ENCODE assay signal across 28 cellular contexts in the genomic region with DNA sequence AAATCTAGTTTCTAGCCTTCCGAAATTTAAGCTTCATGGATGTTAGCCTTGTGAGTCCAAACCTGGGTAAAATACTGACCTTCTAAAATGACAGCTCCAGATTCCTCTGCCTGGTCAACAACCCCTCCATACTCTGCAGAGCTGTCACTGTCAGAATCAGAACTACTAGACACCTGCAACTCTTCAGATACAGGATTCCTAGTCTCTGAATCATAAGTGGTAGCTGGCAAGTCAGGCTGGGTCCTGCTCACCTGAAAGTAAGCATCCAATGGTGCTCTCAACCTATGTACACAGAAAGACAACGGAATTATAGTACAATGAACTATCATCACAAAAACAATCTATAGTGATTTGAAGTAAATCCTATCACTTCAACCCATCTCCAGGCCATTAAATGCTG. TPM values are rescaled to one million over a fixed set of nuclear protein-coding genes. Genes with fewer than 3 reads are reported as not detected.
DNase-seq lines count a peak whose midpoint lies in the region; ATAC-seq and TF ChIP-seq lines count a peak whose summit lies in the region.
"Had no signal": no experiment of that assay in that cellular context is flagged by ENCODE, and none has a peak within 500 bp of the region (broad histone marks: within the 10 kb centered on the region; RNA-seq: fewer than 3 reads in every experiment).

No MANE protein-coding gene starts in this region.

- no peaks in the 10 kb centered on the region for H3K27me3 Mint-ChIP-seq in natural killer cell (ENCODE audit: low read depth in 2 of 2)
- H3K27me3 Mint-ChIP-seq in natural killer cell treated with Interleukin-12 subunit alpha and Interleukin-12 subunit beta and Interleukin-15 and Interleukin-18, amount 100 ng/mL, for 72 hours = no peaks in the 10 kb centered on the region
- no peaks in the 10 kb centered on the region for H3K27me3 Mint-ChIP-seq in T-cell
- H3K27me3 Mint-ChIP-seq: activated naive CD8-positive, alpha-beta T cell treated with anti-CD3 and anti-CD28 coated beads, Interleukin-2, amount 50 U/mL, for 24 hours; stimulated activated naive CD8-positive, alpha-beta T cell treated with anti-CD3 and anti-CD28 coated beads, Interleukin-15, Interleukin-2, amounts not matched to agents 100 ng/mL and 50 ng/mL, for 24 hours had no signal

- H3K4me1 Mint-ChIP-seq in natural killer cell (peaks cover 26 to 36% of the 10 kb centered on the region in 2 donors), T-cell (peaks cover 31 to 47% (median 41%) of the 10 kb centered on the region in 3 donors)
- peaks cover 19 to 21% of the 10 kb centered on the region in 2 donors for H3K4me1 Mint-ChIP-seq in natural killer cell treated with Interleukin-12 subunit alpha and Interleukin-12 subunit beta and Interleukin-15 and Interleukin-18, amount 100 ng/mL, for 72 hours (ENCODE audit: low read depth in 2 of 2)

- DNase-seq in natural killer cell (no peak), T-cell (no peak), islet precursor cell (peak; percentile 62), NCI-H226 (no peak), Right ventricle myocardium inferior (ENCODE audit: missing footprints) (no peak)
- DNase-seq in natural killer cell treated with Interleukin-12 subunit alpha and Interleukin-12 subunit beta and Interleukin-15 and Interleukin-18, amount 100 ng/mL, for 72 hours (ENCODE audit: low spot score) = no peak
- DNase-seq: activated naive CD8-positive, alpha-beta T cell treated with anti-CD3 and anti-CD28 coated beads, Interleukin-2, amount 50 U/mL, for 24 hours; AML-193; COR-L47; cortex of kidney; heart right ventricle; KBM-7; left ventricle myocardium superior; MM.1S; mucosa of descending colon; NCI-H1417 treated with DMSO at 0.1 percent for 48 hours; NCI-H2171 treated with DMSO at 0.1 percent for 48 hours; NCI-H526; retina; SHP77; spleen; stimulated activated CD4-positive, alpha-beta T cell treated with anti-CD3 and anti-CD28 coated beads, Interleukin-4, amount 100 ng/mL, for 24 hours; SW 1271; tibial artery had no signal

- ATAC-seq in natural killer cell (no peak), T-cell (replicated peaks in 1 of 4) (no peak), HG02610 (IDR thresholded peaks at IDR 0.05; ENCODE audit: unreplicated experiment) (no peak), Right ventricle myocardium inferior (no peak)
- no peak for ATAC-seq in natural killer cell treated with Interleukin-12 subunit alpha and Interleukin-12 subunit beta and Interleukin-15 and Interleukin-18, amount 100 ng/mL, for 72 hours
- ATAC-seq: activated CD4-positive, CD25-positive, alpha-beta regulatory T cell treated with anti-CD3 and anti-CD28 coated beads, Interleukin-2, amount 50 U/mL, for 24 hours; activated naive CD8-positive, alpha-beta T cell treated with anti-CD3 and anti-CD28 coated beads, Interleukin-2, amount 50 U/mL, for 24 hours; heart right ventricle; left ventricle myocardium superior; mucosa of descending colon had no signal

- H3K27ac Mint-ChIP-seq in natural killer cell (peak overlapping the region; percentile 36 to 65), T-cell (peak overlapping the region; percentile 29 to 37)
- no peak overlapping the region for H3K27ac Mint-ChIP-seq in natural killer cell treated with Interleukin-12 subunit alpha and Interleukin-12 subunit beta and Interleukin-15 and Interleukin-18, amount 100 ng/mL, for 72 hours
- H3K27ac Mint-ChIP-seq: activated naive CD8-positive, alpha-beta T cell treated with anti-CD3 and anti-CD28 coated beads, Interleukin-2, amount 50 U/mL, for 24 hours; activated T-helper 2 cell treated with anti-CD3 and anti-CD28 coated beads, Interferon-gamma antibody, Interleukin-2, Interleukin-4, amounts not matched to agents 10 μg/mL and 5 μg/mL and 100 μg/mL, durations not matched to agents 14 hours and 24 hours and 36 hours; stimulated activated naive CD8-positive, alpha-beta T cell treated with anti-CD3 and anti-CD28 coated beads, Interleukin-15, Interleukin-2, amounts not matched to agents 100 ng/mL and 50 ng/mL, for 24 hours had no signal

- CTCF ChIA-PET in T-cell (lab: Charles Lee) = interaction anchor here (0.6 to 1.7 kb wide), 5 partner anchors 9 to 347 kb away, joined by 3 to 5 read pairs (median 3); a partner anchor contains a TSS

- intact Hi-C loops in natural killer cell (cut with micrococcal nuclease) = no loop called here
- intact Hi-C loops in Right ventricle myocardium inferior (cut with DNase I) = no loop called here

- H3K4me3 Mint-ChIP-seq in natural killer cell = no peak overlapping the region
- H3K4me3 Mint-ChIP-seq in natural killer cell treated with Interleukin-12 subunit alpha and Interleukin-12 subunit beta and Interleukin-15 and Interleukin-18, amount 100 ng/mL, for 72 hours = no peak overlapping the region
- no peak overlapping the region for H3K4me3 Mint-ChIP-seq in T-cell
- H3K4me3 Mint-ChIP-seq: activated naive CD8-positive, alpha-beta T cell treated with anti-CD3 and anti-CD28 coated beads, Interleukin-2, amount 50 U/mL, for 24 hours; stimulated activated naive CD8-positive, alpha-beta T cell treated with anti-CD3 and anti-CD28 coated beads, Interleukin-15, Interleukin-2, amounts not matched to agents 100 ng/mL and 50 ng/mL, for 24 hours had no signal

- POLR2A ChIA-PET in T-cell (lab: Charles Lee) = interaction anchor here in 1 of 2 donors (0.6 kb wide), 1 partner anchor 18 kb away, joined by 8 read pairs; no protein-coding TSS in a partner anchor

- H3K36me3 Mint-ChIP-seq in natural killer cell (peaks cover 7% of the 10 kb centered on the region), T-cell (peaks cover 33% of the 10 kb centered on the region)
- peaks cover 13% of the 10 kb centered on the region for H3K36me3 Mint-ChIP-seq in natural killer cell treated with Interleukin-12 subunit alpha and Interleukin-12 subunit beta and Interleukin-15 and Interleukin-18, amount 100 ng/mL, for 72 hours

- H3K9me3 Mint-ChIP-seq in natural killer cell = no peaks in the 10 kb centered on the region
- no peaks in the 10 kb centered on the region for H3K9me3 Mint-ChIP-seq in natural killer cell treated with Interleukin-12 subunit alpha and Interleukin-12 subunit beta and Interleukin-15 and Interleukin-18, amount 100 ng/mL, for 72 hours
- no peaks in the 10 kb centered on the region for H3K9me3 Mint-ChIP-seq in T-cell
- H3K9me3 Mint-ChIP-seq: activated naive CD8-positive, alpha-beta T cell treated with anti-CD3 and anti-CD28 coated beads, Interleukin-2, amount 50 U/mL, for 24 hours; activated T-helper 2 cell treated with anti-CD3 and anti-CD28 coated beads, Interferon-gamma antibody, Interleukin-2, Interleukin-4, amounts not matched to agents 10 μg/mL and 5 μg/mL and 100 μg/mL, durations not matched to agents 14 hours and 24 hours and 36 hours; stimulated activated naive CD8-positive, alpha-beta T cell treated with anti-CD3 and anti-CD28 coated beads, Interleukin-15, Interleukin-2, amounts not matched to agents 100 ng/mL and 50 ng/mL, for 24 hours had no signal

- TF ChIP-seq CTCF in natural killer cell (IDR thresholded peaks at IDR 0.05) = no peak

RNA-seq across cellular contexts. Expression of a gene that starts 14.8 kb away (rescaled TPM):
- 10 to 100 TPM; 41.1 to 53.4 (median 47.5) TPM for total RNA-seq in natural killer cell
- 100 to 1,000 TPM in 1 of 2 donors, 10 to 100 TPM in 1; 76.7 to 148 TPM for total RNA-seq in natural killer cell treated with Interleukin-12 subunit alpha and Interleukin-12 subunit beta and Interleukin-15 and Interleukin-18, amount 100 ng/mL, for 72 hours
- 10 to 100 TPM; 42.6 to 52.0 (median 49.0) TPM for total RNA-seq in T-cell
- total RNA-seq in Right ventricle myocardium inferior = 4.5 TPM

RNA-seq across cellular contexts. Expression of a gene that starts 44.9 kb away (rescaled TPM):
- total RNA-seq in natural killer cell (100 to 1,000 TPM; 184 to 225 (median 188) TPM), T-cell (100 to 1,000 TPM; 159 to 216 (median 167) TPM), Right ventricle myocardium inferior (69.3 TPM)
- 10 to 100 TPM; 69.6 to 98.9 TPM for total RNA-seq in natural killer cell treated with Interleukin-12 subunit alpha and Interleukin-12 subunit beta and Interleukin-15 and Interleukin-18, amount 100 ng/mL, for 72 hours

RNA-seq across cellular contexts. Expression of a gene that starts 48.8 kb away (rescaled TPM):
- total RNA-seq in natural killer cell = 10 to 100 TPM; 39.8 to 57.5 (median 52.1) TPM
- total RNA-seq in natural killer cell treated with Interleukin-12 subunit alpha and Interleukin-12 subunit beta and Interleukin-15 and Interleukin-18, amount 100 ng/mL, for 72 hours = 10 to 100 TPM; 17.1 to 23.5 TPM
- total RNA-seq in T-cell = 10 to 100 TPM; 27.4 to 40.7 (median 33.4) TPM
- 4.3 TPM for total RNA-seq in Right ventricle myocardium inferior

Comparison
In these comparisons a context has a peak if more than half of its experiments do, and no peak if none do; other contexts are left out.
1. H3K27ac Mint-ChIP-seq: peak in natural killer cell (2 of 2) and T-cell (2 of 2); none in natural killer cell treated with Interleukin-12 subunit alpha and Interleukin-12 subunit beta and Interleukin-15 and Interleukin-18, amount 100 ng/mL, for 72 hours (0 of 2).